8 cellular contexts compared by ENCODE assay signal in the genomic region with DNA sequence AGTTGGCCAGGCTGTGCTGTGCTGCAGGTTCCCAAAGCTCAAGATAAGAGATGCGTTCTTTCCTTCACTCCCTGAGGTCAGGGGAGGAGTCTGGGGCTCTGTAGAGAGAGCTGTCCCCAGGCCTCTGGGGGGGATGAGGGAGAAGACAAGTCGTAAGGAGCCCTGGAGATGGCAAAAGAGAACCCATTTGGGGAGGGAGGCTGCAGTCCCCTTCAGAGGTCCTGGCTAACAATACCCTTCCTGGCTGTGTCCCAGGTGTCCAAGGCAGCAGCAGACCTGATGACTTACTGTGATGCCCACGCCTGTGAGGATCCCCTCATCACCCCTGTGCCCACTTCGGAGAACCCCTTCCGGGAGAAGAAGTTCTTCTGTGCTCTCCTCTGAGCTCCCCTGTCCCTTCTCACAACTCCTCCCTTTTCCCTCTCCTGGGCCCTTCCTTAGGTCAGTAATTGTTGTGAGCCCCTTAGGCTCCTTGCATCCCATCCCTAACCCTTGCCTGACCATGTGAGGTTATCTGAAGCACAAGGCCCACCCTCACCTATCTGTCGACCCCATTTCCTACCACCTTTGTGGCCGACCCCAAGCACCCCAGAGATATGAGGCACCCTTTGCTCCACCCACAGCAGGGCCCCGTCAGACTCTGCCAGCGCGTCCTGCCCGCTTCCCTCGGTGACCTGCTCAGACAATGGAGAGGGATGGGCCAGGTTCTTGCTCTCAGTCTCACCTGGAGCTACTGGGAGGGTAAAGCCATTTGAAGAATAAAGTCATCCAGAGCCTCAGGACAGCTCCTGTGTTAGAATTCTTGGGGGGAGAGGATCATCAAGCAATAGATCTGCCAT. TPM values are rescaled to one million over a fixed set of nuclear protein-coding genes. Genes with fewer than 3 reads are reported as not detected.
DNase-seq lines count a peak whose midpoint lies in the region; ATAC-seq and TF ChIP-seq lines count a peak whose summit lies in the region.

No MANE protein-coding gene starts in this region.

- no peaks in the 10 kb centered on the region for H3K9me2 ChIP-seq in SK-N-SH

- H3K4me1 ChIP-seq in SK-N-SH (ENCODE audit: control insufficient read depth in 1 of 2, insufficient read depth in 2 of 2, low read depth in 1 of 2, low read length in 1 of 2) = peaks cover 22 to 45% of the 10 kb centered on the region in 2 experiments; a peak in 3 of 4 replicates
- peaks cover 9% of the 10 kb centered on the region for H3K4me1 ChIP-seq in endocrine pancreas (ENCODE audit: control insufficient read depth, insufficient read depth, low read length)
- H3K4me1 ChIP-seq in aorta (ENCODE audit: control insufficient read depth in 1 of 2, insufficient read depth in 2 of 2, low read length in 2 of 2) = no peaks in the 10 kb centered on the region

- H3K4me1 Mint-ChIP-seq in activated CD4-positive, alpha-beta T cell treated with anti-CD3 and anti-CD28 coated beads, Interleukin-2, amount 10 ng/mL, durations not matched to agents 24 days and 14 days = peaks cover 49% of the 10 kb centered on the region
- H3K4me1 Mint-ChIP-seq in neural crest cell = peaks cover 51% of the 10 kb centered on the region

- H2AFZ ChIP-seq in SK-N-SH (ENCODE audit: low read depth) = 0 out of 2 replicates have a peak overlapping the region, but pooled peaks have one; percentile 13

- H4K20me1 ChIP-seq in SK-N-SH (ENCODE audit: insufficient read depth) = no peaks in the 10 kb centered on the region

- WGBS in SK-N-SH (ENCODE audit: low lambda C conversion rate) = 71% methylated on average over 12 of the region's 12 CpGs
- WGBS in aorta, 2 donors = 24 to 25% methylated on average over 12 of the region's 12 CpGs

- H3K9ac ChIP-seq in SK-N-SH (peak overlapping the region; percentile 70), endocrine pancreas (ENCODE audit: control insufficient read depth, insufficient read depth, low read length) (peak overlapping the region; percentile 95)

- POLR2A ChIA-PET in SK-N-SH (lab: Yijun Ruan, JAX) = interaction anchor here (0.5 to 4.0 kb wide), 11 partner anchors 17 to 181 kb away, joined by 3 to 24 read pairs (median 4); a partner anchor contains a TSS

- H3K27ac Mint-ChIP-seq in activated CD4-positive, alpha-beta T cell treated with anti-CD3 and anti-CD28 coated beads, Interleukin-2, amount 10 ng/mL, durations not matched to agents 24 days and 14 days = peak overlapping the region; percentile 95
- peak overlapping the region; percentile 97 for H3K27ac Mint-ChIP-seq in neural crest cell (ENCODE audit: unreplicated experiment)

- DNase-seq in SK-N-SH (no peak), neural crest cell (ENCODE audit: low read depth, low spot score) (no peak), aorta (peak in 1 of 2 donors; percentile 78), foreskin melanocyte (no peak)
- peak; percentile 85 for DNase-seq in activated CD4-positive, alpha-beta T cell treated with anti-CD3 and anti-CD28 coated beads, Interleukin-2, amount 10 ng/mL, durations not matched to agents 24 days and 14 days

- H3K36me3 ChIP-seq in SK-N-SH (replicated peaks in 1 of 2; ENCODE audit: control insufficient read depth in 1 of 2, insufficient read depth in 2 of 2, low read length in 1 of 2) = peaks cover 30 to 34% of the 10 kb centered on the region in 2 experiments
- no peaks in the 10 kb centered on the region for H3K36me3 ChIP-seq in endocrine pancreas (ENCODE audit: control insufficient read depth, insufficient read depth, low read length)
- H3K36me3 ChIP-seq in aorta (ENCODE audit: control insufficient read depth in 1 of 2, insufficient read depth in 2 of 2, low read length in 1 of 2) = peaks cover 0 to 6% of the 10 kb centered on the region in 2 donors

- peaks cover 46% of the 10 kb centered on the region for H3K36me3 Mint-ChIP-seq in activated CD4-positive, alpha-beta T cell treated with anti-CD3 and anti-CD28 coated beads, Interleukin-2, amount 10 ng/mL, durations not matched to agents 24 days and 14 days (ENCODE audit: low read depth)
- peaks cover 13% of the 10 kb centered on the region for H3K36me3 Mint-ChIP-seq in neural crest cell (ENCODE audit: low read depth)

- H3K4me3 Mint-ChIP-seq in activated CD4-positive, alpha-beta T cell treated with anti-CD3 and anti-CD28 coated beads, Interleukin-2, amount 10 ng/mL, durations not matched to agents 24 days and 14 days = peak overlapping the region; percentile 91
- H3K4me3 Mint-ChIP-seq in neural crest cell = peak overlapping the region; percentile 92

- no peaks in the 10 kb centered on the region for H3K27me3 Mint-ChIP-seq in activated CD4-positive, alpha-beta T cell treated with anti-CD3 and anti-CD28 coated beads, Interleukin-2, amount 10 ng/mL, durations not matched to agents 24 days and 14 days
- H3K27me3 Mint-ChIP-seq in neural crest cell (ENCODE audit: low read depth) = peaks cover 10% of the 10 kb centered on the region

- ATAC-seq in SK-N-SH treated with all-trans-retinoic acid at 6 μM for 48 hours (no peak; the same call in 2 of the 3 replicates), aorta (ENCODE audit: low FRiP score) (no peak), GM19397 (IDR thresholded peaks at IDR 0.05; ENCODE audit: unreplicated experiment) (no peak)

- H3K27me3 ChIP-seq in SK-N-SH (ENCODE audit: insufficient read depth) = no peaks in the 10 kb centered on the region
- no peaks in the 10 kb centered on the region for H3K27me3 ChIP-seq in endocrine pancreas (ENCODE audit: control insufficient read depth, insufficient read depth, low read length)
- no peaks in the 10 kb centered on the region for H3K27me3 ChIP-seq in aorta (ENCODE audit: control insufficient read depth in 1 of 2, insufficient read depth in 2 of 2, low read length in 1 of 2)

- intact Hi-C loops in activated CD4-positive, alpha-beta T cell treated with anti-CD3 and anti-CD28 coated beads, Interleukin-2, amount 10 ng/mL, durations not matched to agents 24 days and 14 days (cut with micrococcal nuclease) = loop anchor here (1.0 to 5.0 kb wide), 9 partner anchors 19 to 117 kb away; a partner anchor contains a TSS
- intact Hi-C loops in aorta (cut with DNase I) = loop anchor here in 1 of 2 donors (5.0 to 10.0 kb wide), 3 partner anchors 36 to 126 kb away; a partner anchor contains a TSS

- TF ChIP-seq CTCF in SK-N-SH (IDR thresholded peaks at IDR 0.05) = no peak
- TF ChIP-seq CTCF in neural crest cell (conservative IDR thresholded peaks at IDR 0.05) = no peak

- H3K4me2 ChIP-seq in SK-N-SH = peak overlapping the region; percentile 81

- H3K79me2 ChIP-seq in SK-N-SH (ENCODE audit: insufficient read depth) = peaks cover 12% of the 10 kb centered on the region; the same call in 1 of the 2 replicates

- no peak for TF ChIP-seq EP300 in SK-N-SH (IDR thresholded peaks at IDR 0.05; ENCODE audit: borderline replicate concordance in 1 of 2, low read depth in 1 of 2, low read length in 1 of 2)

- peaks cover 50% of the 10 kb centered on the region for H3F3A ChIP-seq in SK-N-SH (replicated peaks; ENCODE audit: insufficient read depth)

- CTCF ChIA-PET in SK-N-SH (lab: Yijun Ruan, JAX) = interaction anchor here (0.6 to 6.6 kb wide), 6 partner anchors 14 to 176 kb away, joined by 3 to 48 read pairs (median 3); a partner anchor contains a TSS

- TF ChIP-seq RAD21 in SK-N-SH (IDR thresholded peaks at IDR 0.05; ENCODE audit: low read length) = no peak

- no peaks in the 10 kb centered on the region for H3K9me3 ChIP-seq in SK-N-SH
- H3K9me3 ChIP-seq in endocrine pancreas (ENCODE audit: control insufficient read depth, low read length) = no peaks in the 10 kb centered on the region
- H3K9me3 ChIP-seq in aorta (ENCODE audit: control insufficient read depth, low read length) = no peaks in the 10 kb centered on the region

- H3K9me3 Mint-ChIP-seq in activated CD4-positive, alpha-beta T cell treated with anti-CD3 and anti-CD28 coated beads, Interleukin-2, amount 10 ng/mL, durations not matched to agents 24 days and 14 days = no peaks in the 10 kb centered on the region
- no peaks in the 10 kb centered on the region for H3K9me3 Mint-ChIP-seq in neural crest cell

- H3K4me3 ChIP-seq in SK-N-SH (ENCODE audit: low read depth in 2 of 2, low read length in 1 of 2) = peak overlapping the region; percentile 48 to 59
- peak overlapping the region; percentile 68 for H3K4me3 ChIP-seq in endocrine pancreas (ENCODE audit: control insufficient read depth, insufficient read depth, low read length)
- H3K4me3 ChIP-seq in aorta (ENCODE audit: low read length in 2 of 2) = peak overlapping the region; percentile 27 to 56

- peak overlapping the region; percentile 85 to 87 for H3K27ac ChIP-seq in SK-N-SH (ENCODE audit: low read depth in 2 of 2, low read length in 1 of 2)
- H3K27ac ChIP-seq in aorta (ENCODE audit: low read depth in 1 of 2, low read length in 2 of 2) = peak overlapping the region in 1 of 2 donors; percentile 82

RNA-seq across cellular contexts. Expression of a gene that starts 1.2 kb away (rescaled TPM):
- polyA plus RNA-seq in SK-N-SH (2012; rRNA removed) (0.11 and 0.16 TPM in 2 replicates), aorta (under 1 TPM in 1 of 2 donors, not detected in 1; 0.33 TPM)
- polyA plus RNA-seq in SK-N-SH (2012; cell fraction: cytosol; rRNA removed) = 0.09 and 0.10 TPM in 2 replicates
- 0.12 and 0.28 TPM in 2 replicates for polyA plus RNA-seq in SK-N-SH (2012; cell fraction: nucleus; rRNA removed)
- 0.24 TPM in 1 of 2 replicates, not detected in the other for total RNA-seq in activated CD4-positive, alpha-beta T cell treated with anti-CD3 and anti-CD28 coated beads, Interleukin-2, amount 10 ng/mL, durations not matched to agents 24 days and 14 days
- total RNA-seq in neural crest cell (11.3 and 12.9 TPM in 2 replicates), aorta (not detected)

RNA-seq across cellular contexts. Expression of a gene that starts 1.4 kb away (rescaled TPM):
- polyA plus RNA-seq in SK-N-SH (2012; rRNA removed) (81.5 and 118 TPM in 2 replicates), aorta (10 to 100 TPM; 38.7 to 61.8 TPM)
- 48.4 and 73.1 TPM in 2 replicates for polyA plus RNA-seq in SK-N-SH (2012; cell fraction: cytosol; rRNA removed)
- 102 and 146 TPM in 2 replicates for polyA plus RNA-seq in SK-N-SH (2012; cell fraction: nucleus; rRNA removed)
- total RNA-seq in activated CD4-positive, alpha-beta T cell treated with anti-CD3 and anti-CD28 coated beads, Interleukin-2, amount 10 ng/mL, durations not matched to agents 24 days and 14 days = 29.6 and 32.4 TPM in 2 replicates
- total RNA-seq in neural crest cell (106 and 111 TPM in 2 replicates), aorta (10 to 100 TPM; 22.3 to 31.5 TPM)

RNA-seq across cellular contexts. Expression of a gene that starts 18.6 kb away (rescaled TPM):
- polyA plus RNA-seq in SK-N-SH (2012; rRNA removed) (31.0 and 33.5 TPM in 2 replicates), aorta (10 to 100 TPM; 31.5 to 43.6 TPM)
- polyA plus RNA-seq in SK-N-SH (2012; cell fraction: cytosol; rRNA removed) = 35.1 and 36.8 TPM in 2 replicates
- polyA plus RNA-seq in SK-N-SH (2012; cell fraction: nucleus; rRNA removed) = 12.0 and 19.6 TPM in 2 replicates
- total RNA-seq in activated CD4-positive, alpha-beta T cell treated with anti-CD3 and anti-CD28 coated beads, Interleukin-2, amount 10 ng/mL, durations not matched to agents 24 days and 14 days = 60.5 and 60.6 TPM in 2 replicates
- total RNA-seq in neural crest cell (79.6 and 80.7 TPM in 2 replicates), aorta (10 to 100 TPM; 46.9 to 47.2 TPM)

RNA-seq across cellular contexts. Expression of a gene that starts 19.3 kb away (rescaled TPM):
- polyA plus RNA-seq in SK-N-SH (2012; rRNA removed) (0.08 and 0.10 TPM in 2 replicates), aorta (under 1 TPM in 1 of 2 donors, not detected in 1; 0.10 TPM)
- polyA plus RNA-seq in SK-N-SH (2012; cell fraction: cytosol; rRNA removed) = 0.06 and 0.07 TPM in 2 replicates
- polyA plus RNA-seq in SK-N-SH (2012; cell fraction: nucleus; rRNA removed) = 0.27 and 0.39 TPM in 2 replicates
- total RNA-seq in activated CD4-positive, alpha-beta T cell treated with anti-CD3 and anti-CD28 coated beads, Interleukin-2, amount 10 ng/mL, durations not matched to agents 24 days and 14 days = 0.16 and 0.17 TPM in 2 replicates
- total RNA-seq in neural crest cell (1.6 and 1.8 TPM in 2 replicates), aorta (10 to 100 TPM in 1 of 2 donors, 1 to 10 TPM in 1; 8.5 to 24.5 TPM)

RNA-seq across cellular contexts. Expression of a gene that starts 19.6 kb away (rescaled TPM):
- 31.3 and 37.5 TPM in 2 replicates for polyA plus RNA-seq in SK-N-SH (2012; rRNA removed)
- 28.6 and 29.3 TPM in 2 replicates for polyA plus RNA-seq in SK-N-SH (2012; cell fraction: cytosol; rRNA removed)
- 60.8 and 68.1 TPM in 2 replicates for polyA plus RNA-seq in SK-N-SH (2012; cell fraction: nucleus; rRNA removed)
- total RNA-seq in activated CD4-positive, alpha-beta T cell treated with anti-CD3 and anti-CD28 coated beads, Interleukin-2, amount 10 ng/mL, durations not matched to agents 24 days and 14 days = 32.7 and 33.3 TPM in 2 replicates
- total RNA-seq in neural crest cell = 44.7 and 49.2 TPM in 2 replicates
- total RNA-seq in aorta = 10 to 100 TPM; 21.1 to 32.4 TPM
- 10 to 100 TPM; 17.3 to 40.7 TPM for polyA plus RNA-seq in aorta
